19 cellular contexts compared by ENCODE assay signal in the genomic region with DNA sequence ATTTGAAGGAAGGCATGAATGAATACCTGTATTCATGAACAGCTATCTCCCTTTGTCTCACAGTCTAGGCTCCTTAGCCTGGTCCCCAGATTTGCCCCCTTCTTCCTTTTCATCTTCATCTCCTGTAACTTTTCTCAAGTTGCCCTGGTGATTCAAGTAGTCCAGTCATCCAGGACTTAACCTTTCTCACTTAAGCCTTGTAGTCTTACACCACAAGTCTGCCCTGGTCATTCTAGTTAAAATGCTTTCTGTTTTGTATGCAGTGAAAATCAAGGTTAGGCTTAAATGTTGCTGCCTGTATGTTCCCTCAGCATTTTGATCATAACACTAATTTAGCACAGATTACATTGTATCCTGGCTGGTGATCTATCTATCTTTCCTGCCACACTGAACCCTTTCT. TPM values are rescaled to one million over a fixed set of nuclear protein-coding genes. Genes with fewer than 3 reads are reported as not detected.
A peak's percentile ranks its signal among the peaks of the same experiment; 100 is the strongest.
DNase-seq lines count a peak whose midpoint lies in the region; ATAC-seq, FAIRE-seq and TF ChIP-seq lines count a peak whose summit lies in the region.
"Had no signal": no experiment of that assay in that cellular context is flagged by ENCODE, and none has a peak within 500 bp of the region (broad histone marks: within the 10 kb centered on the region; RNA-seq: fewer than 3 reads in every experiment).

No MANE protein-coding gene starts in this region.

- TF ChIP-seq RAD21 in IMR-90 (IDR thresholded peaks at IDR 0.05; ENCODE audit: low read length) = no peak

- H3K36me3 ChIP-seq in IMR-90 (ENCODE audit: control insufficient read depth, insufficient read depth, low read length) (no peaks in the 10 kb centered on the region), astrocyte (ENCODE audit: insufficient read depth, low read length) (no peaks in the 10 kb centered on the region), kidney (ENCODE audit: control insufficient read depth in 1 of 2, insufficient read depth in 2 of 2, low read length in 2 of 2) (no peaks in the 10 kb centered on the region)
- H3K36me3 ChIP-seq: BE2C, Peyer's patch had no signal

- H3K9me3 ChIP-seq in IMR-90 (ENCODE audit: control insufficient read depth, insufficient read depth, low read length) (no peaks in the 10 kb centered on the region), astrocyte (ENCODE audit: insufficient read depth, low read depth, low read length) (no peaks in the 10 kb centered on the region), kidney (ENCODE audit: control insufficient read depth in 1 of 2, low read length in 2 of 2) (no peaks in the 10 kb centered on the region)
- H3K9me3 ChIP-seq: BE2C, Peyer's patch had no signal

- H2BK120ac ChIP-seq in IMR-90 (ENCODE audit: low read depth, low read length) = no peak overlapping the region

- no peak overlapping the region for H3K18ac ChIP-seq in IMR-90 (ENCODE audit: low read depth, low read length)

- H3K4me3 ChIP-seq in IMR-90 (ENCODE audit: insufficient read depth, low read depth, low read length) = no peak overlapping the region
- H3K4me3 ChIP-seq in astrocyte (ENCODE audit: insufficient read depth, low read depth, low read length) = no peak overlapping the region
- H3K4me3 ChIP-seq in kidney (ENCODE audit: low read length in 2 of 2) = no peak overlapping the region
- H3K4me3 ChIP-seq: Peyer's patch had no signal

- H3K9me3 Mint-ChIP-seq in astrocyte (ENCODE audit: unreplicated experiment) (no peaks in the 10 kb centered on the region), nephron progenitor cell (no peaks in the 10 kb centered on the region)

- no TSS peak for BruUV-seq in IMR-90 (replicated peaks; lab: Mats Ljungman, UMichigan)

- no peak for ATAC-seq in IMR-90 (ENCODE audit: low read depth)
- no peak for ATAC-seq in GM21717 (IDR thresholded peaks at IDR 0.05; ENCODE audit: unreplicated experiment)
- ATAC-seq: SK-N-SH treated with all-trans-retinoic acid at 6 μM for 48 hours had no signal

- H3K9ac ChIP-seq in IMR-90 (ENCODE audit: low read depth, low read length) = no peak overlapping the region
- no peak overlapping the region for H3K9ac ChIP-seq in astrocyte (ENCODE audit: low read length)
- H3K9ac ChIP-seq in kidney (ENCODE audit: low read length in 2 of 2) = no peak overlapping the region

- H2BK5ac ChIP-seq in IMR-90 (ENCODE audit: low read depth, low read length, poor library complexity, severe bottlenecking) = no peak overlapping the region

- dilution Hi-C loops in IMR-90 (cut with HindIII; ENCODE audit: low sequenced_read_pairs, unreplicated experiment) = no loop called here

- no peak overlapping the region for H3K14ac ChIP-seq in IMR-90 (replicated peaks; ENCODE audit: low read depth, low read length)

- H2AK5ac ChIP-seq in IMR-90 (ENCODE audit: low read depth, low read length) = no peak overlapping the region

- TF ChIP-seq CTCF in IMR-90 (conservative IDR thresholded peaks at IDR 0.05; ENCODE audit: low read depth, low read length) (no peak), astrocyte (IDR thresholded peaks at IDR 0.05; ENCODE audit: insufficient read depth, low read depth, low read length) (no peak), kidney (IDR thresholded peaks at IDR 0.05; ENCODE audit: borderline replicate concordance, extremely low read depth, insufficient read depth) (no peak), nephron progenitor cell (IDR thresholded peaks at IDR 0.05) (no peak)

- H3K4me2 ChIP-seq in IMR-90 (ENCODE audit: low read depth, low read length) (no peak overlapping the region), astrocyte (ENCODE audit: low read length) (no peak overlapping the region)

- no peaks in the 10 kb centered on the region for H3K4me1 ChIP-seq in IMR-90 (ENCODE audit: control insufficient read depth, insufficient read depth, low read length)
- no peaks in the 10 kb centered on the region for H3K4me1 ChIP-seq in astrocyte (ENCODE audit: insufficient read depth, low read length)
- no peaks in the 10 kb centered on the region for H3K4me1 ChIP-seq in kidney (ENCODE audit: control insufficient read depth in 1 of 2, insufficient read depth in 1 of 2, low read depth in 1 of 2, low read length in 2 of 2)
- H3K4me1 ChIP-seq: BE2C, Peyer's patch had no signal

- no peak overlapping the region for H3K4ac ChIP-seq in IMR-90 (ENCODE audit: low read depth, low read length)

- no peak overlapping the region for H3K27ac ChIP-seq in IMR-90 (ENCODE audit: insufficient read depth, low read length)
- H3K27ac ChIP-seq in astrocyte (ENCODE audit: low read depth, low read length) = no peak overlapping the region
- no peak overlapping the region for H3K27ac ChIP-seq in kidney (ENCODE audit: low read depth in 2 of 2, low read length in 2 of 2)
- H3K27ac ChIP-seq: Peyer's patch had no signal

- H4K91ac ChIP-seq in IMR-90 (ENCODE audit: insufficient read depth, low read depth, low read length) = no peak overlapping the region

- H3K4me1 Mint-ChIP-seq in astrocyte (ENCODE audit: low read depth, unreplicated experiment) (peaks cover 6% of the 10 kb centered on the region), nephron progenitor cell (peaks cover 23% of the 10 kb centered on the region)

- no peak overlapping the region for H2AK9ac ChIP-seq in IMR-90 (replicated peaks; ENCODE audit: low read depth, low read length, poor library complexity)

- H3K36me3 Mint-ChIP-seq in astrocyte (ENCODE audit: low read depth, unreplicated experiment) (no peaks in the 10 kb centered on the region), nephron progenitor cell (ENCODE audit: low read depth) (no peaks in the 10 kb centered on the region)

- H3K27me3 ChIP-seq in IMR-90 (ENCODE audit: control insufficient read depth, insufficient read depth, low read length) (no peaks in the 10 kb centered on the region), astrocyte (ENCODE audit: insufficient read depth, low read length) (no peaks in the 10 kb centered on the region)
- H3K27me3 ChIP-seq: BE2C, Peyer's patch had no signal

- no peaks in the 10 kb centered on the region for H3K79me2 ChIP-seq in astrocyte (ENCODE audit: insufficient read depth, low read length)

- H3K4me3 Mint-ChIP-seq in astrocyte (ENCODE audit: unreplicated experiment) (no peak overlapping the region), nephron progenitor cell (no peak overlapping the region)

- CTCF ChIA-PET in IMR-90 (lab: Yijun Ruan, JAX) = no interaction called here

- H3K27ac Mint-ChIP-seq in astrocyte (ENCODE audit: unreplicated experiment) = no peak overlapping the region
- no peak overlapping the region for H3K27ac Mint-ChIP-seq in nephron progenitor cell

- in situ Hi-C loops in IMR-90 (cut with MboI; ENCODE audit: low sequenced_read_pairs) = no loop called here

- peak; percentile 41 for DNase-seq in IMR-90
- peak; percentile 13 for DNase-seq in astrocyte (ENCODE audit: low read depth)
- DNase-seq in iris pigment epithelial cell (ENCODE audit: low read depth) = peak; percentile 79
- no peak for DNase-seq in kidney
- DNase-seq in nephron progenitor cell = no peak
- no peak for DNase-seq in COLO668 (lab: John Stamatoyannopoulos, UW; ENCODE audit: unreplicated experiment)
- DNase-seq: BE2C, KBM-7, NCI-H1105 treated with DMSO at 0.1 percent for 48 hours, NCI-H1694, NCI-H2081 treated with DMSO at 0.1 percent for 48 hours, NCI-H2171 treated with DMSO at 0.1 percent for 48 hours, NCI-H524 treated with DMSO at 0.1 percent for 48 hours, NCI-H82, Peyer's patch had no signal

- H3K27me3 Mint-ChIP-seq in astrocyte (ENCODE audit: low read depth, unreplicated experiment) (peaks cover 3% of the 10 kb centered on the region), nephron progenitor cell (ENCODE audit: low read depth, poor library complexity) (peaks cover 4% of the 10 kb centered on the region)

- POLR2A ChIA-PET in IMR-90 (lab: Charles Lee; ENCODE audit: unreplicated experiment) = no interaction called here

- H3K56ac ChIP-seq in IMR-90 (ENCODE audit: extremely low read depth, insufficient read depth, low read length) = no peak overlapping the region

- H2BK20ac ChIP-seq in IMR-90 (ENCODE audit: low read depth, low read length) = no peak overlapping the region

- intact Hi-C loops in IMR-90 (cut with micrococcal nuclease) (no loop called here), kidney (cut with DNase I) (no loop called here)

- H2BK15ac ChIP-seq in IMR-90 (ENCODE audit: low read depth, low read length) = no peak overlapping the region

- H4K8ac ChIP-seq in IMR-90 (ENCODE audit: low read depth in 2 of 2, low read length in 2 of 2) = no peak overlapping the region

- no peak overlapping the region for H4K5ac ChIP-seq in IMR-90 (ENCODE audit: low read depth, low read length)

- no peak for TF ChIP-seq POLR2A in IMR-90 (IDR thresholded peaks at IDR 0.05; ENCODE audit: low read depth, low read length)

- FAIRE-seq in astrocyte (lab: Jason Lieb, UNC) (no peak), kidney (lab: Jason Lieb, UNC) (no peak)
- FAIRE-seq: GM12892, H54 had no signal

- H3K23ac ChIP-seq in IMR-90 (ENCODE audit: low read depth, low read length) = no peak overlapping the region

- no peaks in the 10 kb centered on the region for H3K79me1 ChIP-seq in IMR-90 (ENCODE audit: low read depth in 1 of 2, low read length in 2 of 2)

- H2AFZ ChIP-seq in IMR-90 (replicated peaks; ENCODE audit: low read length, poor library complexity) (no peak overlapping the region), astrocyte (ENCODE audit: low read depth, low read length) (no peak overlapping the region)

- H3K9me1 ChIP-seq in IMR-90 (ENCODE audit: insufficient read depth, low read length) = no peaks in the 10 kb centered on the region

- H4K20me1 ChIP-seq in IMR-90 (ENCODE audit: insufficient read depth, low read length) (no peaks in the 10 kb centered on the region), astrocyte (ENCODE audit: insufficient read depth, low read length) (no peaks in the 10 kb centered on the region)

TF ChIP-seq in IMR-90, 13 proteins besides CTCF, POLR2A, EP300 and RAD21 (continues in another document):
- TF ChIP-seq FOS (IDR thresholded peaks at IDR 0.05; ENCODE audit: low read depth, low read length) (no peak), RCOR1 (IDR thresholded peaks at IDR 0.05; ENCODE audit: insufficient replicate concordance, low read length) (no peak), NFE2L2 (IDR thresholded peaks at IDR 0.05; ENCODE audit: low read depth, low read length) (no peak), CHD1 (IDR thresholded peaks at IDR 0.05; ENCODE audit: low read depth, low read length) (no peak)
- TF ChIP-seq, protein P1, sequence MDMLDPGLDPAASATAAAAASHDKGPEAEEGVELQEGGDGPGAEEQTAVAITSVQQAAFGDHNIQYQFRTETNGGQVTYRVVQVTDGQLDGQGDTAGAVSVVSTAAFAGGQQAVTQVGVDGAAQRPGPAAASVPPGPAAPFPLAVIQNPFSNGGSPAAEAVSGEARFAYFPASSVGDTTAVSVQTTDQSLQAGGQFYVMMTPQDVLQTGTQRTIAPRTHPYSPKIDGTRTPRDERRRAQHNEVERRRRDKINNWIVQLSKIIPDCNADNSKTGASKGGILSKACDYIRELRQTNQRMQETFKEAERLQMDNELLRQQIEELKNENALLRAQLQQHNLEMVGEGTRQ (IDR thresholded peaks at IDR 0.05; ENCODE audit: low read depth, low read length) = no peak

RNA-seq across cellular contexts. Expression of a gene that starts 58.5 kb away (rescaled TPM):
- total RNA-seq in IMR-90 (2012; rRNA removed) (24.7 and 35.6 TPM in 2 replicates), astrocyte (33.1 and 33.8 TPM in 2 replicates), kidney (2.6 TPM)
- polyA plus RNA-seq in IMR-90 (2012; rRNA removed) (5.6 and 8.3 TPM in 2 replicates), kidney (ENCODE audit: insufficient read depth, low read depth, low replicate concordance) (0.04 TPM)
- polyA plus RNA-seq in IMR-90 (2012; cell fraction: cytosol; rRNA removed) = 1.1 and 1.5 TPM in 2 replicates
- 1.2 and 14.0 TPM in 2 replicates for polyA plus RNA-seq in IMR-90 (2012; cell fraction: nucleus; rRNA removed; ENCODE audit: low replicate concordance)

Comparison
In these comparisons a context has a peak if more than half of its experiments do, and no peak if none do; other contexts are left out.
1. DNase-seq: peak in IMR-90 (single experiment), astrocyte (single experiment) and iris pigment epithelial cell (single experiment); none in kidney (single experiment), nephron progenitor cell (single experiment) and COLO668 (single experiment).